In the genomic region with DNA sequence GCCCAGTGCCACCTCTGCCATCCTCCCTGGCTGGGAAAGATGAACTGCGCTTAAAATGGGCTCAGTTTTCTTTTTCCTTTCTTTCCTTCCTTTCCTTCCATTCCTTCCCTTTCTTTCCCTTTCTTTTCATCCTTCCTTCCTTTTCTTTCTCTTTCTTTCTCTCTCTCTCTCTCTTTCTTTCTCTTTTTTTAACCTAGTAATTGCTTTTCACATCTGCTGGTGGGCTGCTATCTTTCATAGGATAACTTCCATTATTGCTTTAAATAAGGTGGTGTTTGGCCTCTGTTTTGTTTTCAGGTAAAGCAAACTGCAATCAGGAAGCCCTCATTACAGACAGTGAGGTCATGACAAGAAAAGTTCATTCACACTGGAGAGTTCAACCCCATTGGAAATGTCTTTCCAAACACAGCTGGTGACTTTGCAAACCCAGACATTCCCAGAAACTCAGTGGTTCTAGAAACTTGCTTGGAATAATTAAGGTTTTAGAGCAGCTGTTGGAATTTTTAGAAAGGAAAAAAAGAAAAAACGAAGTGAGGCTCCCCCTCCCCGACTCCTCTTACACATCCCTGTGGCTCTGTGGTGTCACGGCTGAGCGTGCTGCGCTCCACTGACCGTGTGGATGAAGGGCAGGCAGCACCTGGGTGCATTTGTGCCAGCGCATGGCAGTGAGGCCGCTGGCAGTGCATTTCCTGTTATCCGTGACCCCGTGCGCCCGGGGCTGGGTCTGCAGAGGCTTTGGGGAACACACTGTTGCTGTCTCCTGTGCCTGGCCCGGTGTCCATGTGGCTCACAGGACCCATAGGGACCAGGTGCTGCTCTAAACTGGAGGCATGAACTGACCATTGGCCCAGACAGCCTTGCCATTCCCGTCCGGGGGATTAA, we compare ENCODE assay signal across 1 cellular context.
A peak's percentile ranks its signal among the peaks of the same experiment; 100 is the strongest.
TF ChIP-seq lines count a peak whose summit lies in the region.

No MANE protein-coding gene starts in this region.

TF ChIP-seq in HepG2, 621 proteins besides CTCF, POLR2A, EP300 and RAD21:
- TF ChIP-seq STAT5B (CRISPR knock-in tag; IDR thresholded peaks at IDR 0.05) (no peak), ZNF83 (CRISPR knock-in tag; IDR thresholded peaks at IDR 0.05; ENCODE audit: borderline replicate concordance) (no peak), SMAD1 (CRISPR knock-in tag; IDR thresholded peaks at IDR 0.05; ENCODE audit: borderline replicate concordance, low read depth) (no peak), ZFAT (CRISPR knock-in tag; conservative IDR thresholded peaks at IDR 0.05) (no peak), NR1H2 (CRISPR knock-in tag; IDR thresholded peaks at IDR 0.05; ENCODE audit: borderline replicate concordance, low read depth) (no peak), GABPB1 (CRISPR knock-in tag; IDR thresholded peaks at IDR 0.05) (peak; percentile 22; the same call in 1 of the 2 replicates), ZNF331 (CRISPR knock-in tag; IDR thresholded peaks at IDR 0.05) (no peak), KAT8 (CRISPR knock-in tag; IDR thresholded peaks at IDR 0.05) (no peak), FOXA3 (CRISPR knock-in tag; IDR thresholded peaks at IDR 0.05) (no peak), ZBTB38 (CRISPR knock-in tag; IDR thresholded peaks at IDR 0.05) (0 out of 2 replicates have a peak, but pooled peaks have one; percentile 21), NFIC (IDR thresholded peaks at IDR 0.05; ENCODE audit: low read length) (no peak), ZFP62 (CRISPR knock-in tag; IDR thresholded peaks at IDR 0.05) (no peak), SIX1 (CRISPR knock-in tag; IDR thresholded peaks at IDR 0.05; ENCODE audit: borderline replicate concordance) (no peak), RARA (CRISPR knock-in tag; IDR thresholded peaks at IDR 0.05) (peak; percentile 34; the same call in 1 of the 2 replicates), POLR2AphosphoS5 (IDR thresholded peaks at IDR 0.05; ENCODE audit: low read depth, low read length) (no peak), KDM1A (CRISPR knock-in tag; IDR thresholded peaks at IDR 0.05) (no peak), NPAS2 (CRISPR knock-in tag; IDR thresholded peaks at IDR 0.05; ENCODE audit: borderline replicate concordance) (no peak), GFI1 (CRISPR knock-in tag; IDR thresholded peaks at IDR 0.05; ENCODE audit: borderline replicate concordance) (no peak), ZNF720 (CRISPR knock-in tag; IDR thresholded peaks at IDR 0.05) (no peak), SAP130 (CRISPR knock-in tag; IDR thresholded peaks at IDR 0.05; ENCODE audit: low read depth) (no peak), HNF4A (CRISPR knock-in tag; IDR thresholded peaks at IDR 0.05) (no peak), ZNF788 (CRISPR knock-in tag; IDR thresholded peaks at IDR 0.05; ENCODE audit: borderline replicate concordance) (no peak), SMAD3 (CRISPR knock-in tag; IDR thresholded peaks at IDR 0.05) (no peak), PHF21A (CRISPR knock-in tag; IDR thresholded peaks at IDR 0.05) (no peak), MAFG (CRISPR knock-in tag; IDR thresholded peaks at IDR 0.05) (no peak), PCBP1 (IDR thresholded peaks at IDR 0.05; ENCODE audit: borderline replicate concordance, low read depth, low read length) (no peak), SMARCE1 (IDR thresholded peaks at IDR 0.05; ENCODE audit: borderline replicate concordance) (no peak), ZNF724P (CRISPR knock-in tag; IDR thresholded peaks at IDR 0.05; ENCODE audit: borderline replicate concordance) (no peak), ZNF260 (CRISPR knock-in tag; IDR thresholded peaks at IDR 0.05; ENCODE audit: borderline replicate concordance, low read depth) (no peak), KDM2A (CRISPR knock-in tag; IDR thresholded peaks at IDR 0.05; ENCODE audit: borderline replicate concordance, low read depth) (no peak), ZNF577 (CRISPR knock-in tag; IDR thresholded peaks at IDR 0.05; ENCODE audit: borderline replicate concordance, low read depth) (no peak), MBD4 (IDR thresholded peaks at IDR 0.05; ENCODE audit: borderline replicate concordance, low read length) (no peak), KAT7 (CRISPR knock-in tag; IDR thresholded peaks at IDR 0.05; ENCODE audit: borderline replicate concordance) (no peak)
- TF ChIP-seq, protein P1, sequence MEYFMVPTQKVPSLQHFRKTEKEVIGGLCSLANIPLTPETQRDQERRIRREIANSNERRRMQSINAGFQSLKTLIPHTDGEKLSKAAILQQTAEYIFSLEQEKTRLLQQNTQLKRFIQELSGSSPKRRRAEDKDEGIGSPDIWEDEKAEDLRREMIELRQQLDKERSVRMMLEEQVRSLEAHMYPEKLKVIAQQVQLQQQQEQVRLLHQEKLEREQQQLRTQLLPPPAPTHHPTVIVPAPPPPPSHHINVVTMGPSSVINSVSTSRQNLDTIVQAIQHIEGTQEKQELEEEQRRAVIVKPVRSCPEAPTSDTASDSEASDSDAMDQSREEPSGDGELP (IDR thresholded peaks at IDR 0.05; ENCODE audit: borderline replicate concordance, low read depth), result peak; percentile 63; the same call in 1 of the 2 replicates
